1 cellular context compared by ENCODE assay signal in genomic region chr16:2177101-2177500, GRCh38.
TF ChIP-seq lines count a peak whose summit lies in the region.

No MANE protein-coding gene starts in this region.

TF ChIP-seq in H1, 55 proteins besides CTCF, POLR2A, EP300 and RAD21:
- TF ChIP-seq SP1 (IDR thresholded peaks at IDR 0.05; ENCODE audit: low read depth, low read length) (no peak), GTF2F1 (IDR thresholded peaks at IDR 0.05; ENCODE audit: borderline replicate concordance, low read depth, low read length) (no peak), ATF2 (IDR thresholded peaks at IDR 0.05; ENCODE audit: low read length) (no peak), E2F6 (IDR thresholded peaks at IDR 0.05) (no peak), MAFK (IDR thresholded peaks at IDR 0.05; ENCODE audit: low read depth, low read length) (no peak), SAP30 (IDR thresholded peaks at IDR 0.05; ENCODE audit: insufficient read depth, insufficient replicate concordance, low read length) (no peak), SUZ12 (IDR thresholded peaks at IDR 0.05; ENCODE audit: low read length) (no peak), CBX8 (IDR thresholded peaks at IDR 0.05; ENCODE audit: borderline replicate concordance, low read depth, low read length) (no peak), TCF12 (IDR thresholded peaks at IDR 0.05; ENCODE audit: low read depth, low read length) (no peak), JUN (IDR thresholded peaks at IDR 0.05; ENCODE audit: low read depth, low read length) (no peak)
